Comparison of ENCODE assay signal across 8 cellular contexts in the genomic region with DNA sequence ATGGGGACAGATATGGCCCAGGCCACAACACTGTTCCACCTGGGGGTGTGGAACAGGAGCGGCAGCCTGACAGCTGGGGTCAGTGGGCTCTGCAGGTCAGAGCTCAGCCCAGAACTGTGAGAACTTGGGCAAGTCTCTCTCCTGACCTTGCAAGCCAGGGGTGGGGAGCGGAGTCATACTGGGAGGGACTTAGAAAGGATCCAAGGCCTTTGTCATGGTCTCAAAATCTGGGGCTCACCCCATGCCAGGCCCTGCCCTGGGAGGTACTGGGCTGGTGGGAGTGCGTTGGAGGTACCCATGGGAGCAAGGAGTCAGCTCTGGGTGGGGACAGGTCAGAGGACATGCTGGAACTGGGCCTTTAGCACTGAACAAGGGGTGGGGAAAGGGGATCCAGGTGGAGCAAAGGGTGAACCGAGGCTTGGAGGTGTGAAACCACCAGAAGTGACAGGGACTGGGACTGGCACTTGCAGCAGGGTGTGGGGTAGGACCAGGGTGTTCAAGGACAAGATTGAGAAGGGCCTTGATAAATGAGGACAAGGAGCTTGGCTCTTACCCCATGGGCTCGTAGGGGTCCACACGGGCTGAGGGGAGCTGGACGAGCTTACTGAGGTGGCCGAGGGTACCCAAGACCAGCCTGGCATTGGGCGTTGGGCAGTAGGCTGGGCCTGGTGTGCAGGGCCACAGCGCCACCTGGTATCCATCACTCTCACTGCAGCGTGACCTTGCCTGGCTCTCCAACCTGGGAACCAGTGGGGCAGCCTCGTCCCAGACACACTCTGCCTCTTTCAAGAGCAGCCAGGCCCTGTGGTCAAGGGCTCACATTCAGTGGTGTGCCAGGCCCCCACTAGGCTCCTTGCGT. TPM values are rescaled to one million over a fixed set of nuclear protein-coding genes. Genes with fewer than 3 reads are reported as not detected.
DNase-seq lines count a peak whose midpoint lies in the region; ATAC-seq and TF ChIP-seq lines count a peak whose summit lies in the region.

No MANE protein-coding gene starts in this region.

- no peaks in the 10 kb centered on the region for H3K27me3 Mint-ChIP-seq in activated T-cell treated with anti-CD3 and anti-CD28 coated beads, Interleukin-2, amount 50 U/mL, for 24 hours

- H3K9me3 ChIP-seq in neuronal stem cell (replicated peaks in 1 of 2; ENCODE audit: control insufficient read depth in 2 of 2, insufficient read depth in 1 of 2, low read depth in 1 of 2, low read length in 2 of 2) = peaks cover 0 to 3% of the 10 kb centered on the region in 2 donors

- H3K27me3 ChIP-seq in neuronal stem cell (ENCODE audit: control insufficient read depth in 3 of 3, insufficient read depth in 3 of 3, low read depth in 1 of 3, low read length in 3 of 3) = no peaks in the 10 kb centered on the region

- DNase-seq in EL (peak; percentile 54), NCI-H2171 treated with DMSO at 0.1 percent for 48 hours (lab: John Stamatoyannopoulos, UW) (peak; percentile 19), fibroblast of villous mesenchyme (ENCODE audit: low read depth) (peak; percentile 62), neuronal stem cell (ENCODE audit: low spot score) (peak; percentile 29)
- DNase-seq in activated T-cell treated with anti-CD3 and anti-CD28 coated beads, Interleukin-2, amount 50 U/mL, for 24 hours = peak; percentile 56

- H4K91ac ChIP-seq in neuronal stem cell (ENCODE audit: low read depth, low read length, poor library complexity) = peak overlapping the region; percentile 56

- no CpG with 5 or more reads among the region's 13 CpGs for WGBS in neuronal stem cell (ENCODE audit: extremely low coverage in 2 of 2, insufficient read length in 2 of 2, insufficient replicate concordance in 1 of 2), 2 donors

- H3K9ac ChIP-seq in neuronal stem cell (ENCODE audit: low read depth, low read length, poor library complexity) = no peak overlapping the region

- peak overlapping the region; percentile 40 for H3K27ac ChIP-seq in 22Rv1
- H3K27ac ChIP-seq in neuronal stem cell (replicated peaks; ENCODE audit: low read length) = no peak overlapping the region

- peak overlapping the region; percentile 4 for H3K23ac ChIP-seq in neuronal stem cell (ENCODE audit: low read depth, low read length, poor library complexity)

- no peak for ATAC-seq in HG02763 (IDR thresholded peaks at IDR 0.05; ENCODE audit: unreplicated experiment)
- ATAC-seq in HG02840 (IDR thresholded peaks at IDR 0.05; ENCODE audit: low FRiP score, unreplicated experiment) = no peak

- H3K27ac Mint-ChIP-seq in activated T-cell treated with anti-CD3 and anti-CD28 coated beads, Interleukin-2, amount 50 U/mL, for 24 hours = no peak overlapping the region

- H2BK120ac ChIP-seq in neuronal stem cell (ENCODE audit: low read depth, low read length) = no peak overlapping the region

- no peaks in the 10 kb centered on the region for H3K4me1 Mint-ChIP-seq in activated T-cell treated with anti-CD3 and anti-CD28 coated beads, Interleukin-2, amount 50 U/mL, for 24 hours (ENCODE audit: low read depth)

- no peaks in the 10 kb centered on the region for H3K79me1 ChIP-seq in neuronal stem cell (ENCODE audit: low read depth, low read length)

- H3K4me2 ChIP-seq in neuronal stem cell (ENCODE audit: insufficient read depth, low read length, poor library complexity, severe bottlenecking) = no peak overlapping the region

- H3K4me1 ChIP-seq in neuronal stem cell (ENCODE audit: control insufficient read depth in 2 of 2, insufficient read depth in 1 of 2, low read depth in 1 of 2, low read length in 2 of 2) = peaks cover 0 to 7% of the 10 kb centered on the region in 2 donors

- H2BK12ac ChIP-seq in neuronal stem cell (ENCODE audit: low read length) = no peak overlapping the region

- peaks cover 54% of the 10 kb centered on the region for H3K36me3 Mint-ChIP-seq in activated T-cell treated with anti-CD3 and anti-CD28 coated beads, Interleukin-2, amount 50 U/mL, for 24 hours (ENCODE audit: low read depth)

- no peak overlapping the region for H3K4me3 Mint-ChIP-seq in activated T-cell treated with anti-CD3 and anti-CD28 coated beads, Interleukin-2, amount 50 U/mL, for 24 hours

- no peaks in the 10 kb centered on the region for H3K9me3 Mint-ChIP-seq in activated T-cell treated with anti-CD3 and anti-CD28 coated beads, Interleukin-2, amount 50 U/mL, for 24 hours

- no peak overlapping the region for H2BK5ac ChIP-seq in neuronal stem cell (ENCODE audit: low read length)

- H3K18ac ChIP-seq in neuronal stem cell (ENCODE audit: low read length) = no peak overlapping the region

- no peak overlapping the region for H2BK15ac ChIP-seq in neuronal stem cell (ENCODE audit: low read length)

- no peak overlapping the region for H4K8ac ChIP-seq in neuronal stem cell (ENCODE audit: low read depth, low read length)

- H2AK5ac ChIP-seq in neuronal stem cell (ENCODE audit: low read depth, low read length) = peak overlapping the region; percentile 24

- H3K4ac ChIP-seq in neuronal stem cell (ENCODE audit: low read length) = no peak overlapping the region

- peaks cover 7 to 20% of the 10 kb centered on the region in 2 donors for H3K36me3 ChIP-seq in neuronal stem cell (replicated peaks in 1 of 2; ENCODE audit: control insufficient read depth in 2 of 2, insufficient read depth in 2 of 2, low read length in 2 of 2)

- no peak overlapping the region for H3K14ac ChIP-seq in neuronal stem cell (ENCODE audit: low read length)

- no peak overlapping the region for H3K4me3 ChIP-seq in fibroblast of villous mesenchyme (ENCODE audit: low read depth, low read length)
- H3K4me3 ChIP-seq in neuronal stem cell (ENCODE audit: low read length in 2 of 2) = peak overlapping the region in 1 of 2 donors; percentile 53

- TF ChIP-seq CTCF in 22Rv1 (IDR thresholded peaks at IDR 0.05) (peak; percentile 91), fibroblast of villous mesenchyme (IDR thresholded peaks at IDR 0.05; ENCODE audit: insufficient read depth, low read depth, low read length) (peak; percentile 82)

- H2AFZ ChIP-seq in neuronal stem cell (ENCODE audit: low read length) = no peak overlapping the region

RNA-seq across cellular contexts. Expression of gene PMM1, which starts 7.4 kb away (rescaled TPM):
- 13.8 and 21.6 TPM in 2 replicates for total RNA-seq in fibroblast of villous mesenchyme
- polyA plus RNA-seq in neuronal stem cell (2013, experiment 1 of 2) = 13.7 TPM
- polyA plus RNA-seq in neuronal stem cell (2013, experiment 2 of 2) = 12.6 TPM

RNA-seq across cellular contexts. Expression of gene DESI1, which starts 23.8 kb away (rescaled TPM):
- 23.5 and 27.6 TPM in 2 replicates for total RNA-seq in fibroblast of villous mesenchyme
- polyA plus RNA-seq in neuronal stem cell (2013, experiment 1 of 2) = 23.6 TPM
- 24.6 TPM for polyA plus RNA-seq in neuronal stem cell (2013, experiment 2 of 2)

RNA-seq across cellular contexts. Expression of gene XRCC6, which starts 24.1 kb away (rescaled TPM):
- total RNA-seq in fibroblast of villous mesenchyme = 302 and 350 TPM in 2 replicates
- 314 TPM for polyA plus RNA-seq in neuronal stem cell (2013, experiment 1 of 2)
- 306 TPM for polyA plus RNA-seq in neuronal stem cell (2013, experiment 2 of 2)

RNA-seq across cellular contexts. Expression of gene CSDC2, which starts 36.2 kb away (rescaled TPM):
- 1.9 and 2.2 TPM in 2 replicates for total RNA-seq in fibroblast of villous mesenchyme
- 1.4 TPM for polyA plus RNA-seq in neuronal stem cell (2013, experiment 1 of 2)
- polyA plus RNA-seq in neuronal stem cell (2013, experiment 2 of 2) = 1.4 TPM

RNA-seq across cellular contexts. Expression of gene POLR3H, which starts 52.7 kb away (rescaled TPM):
- total RNA-seq in fibroblast of villous mesenchyme = 24.8 and 28.1 TPM in 2 replicates
- polyA plus RNA-seq in neuronal stem cell (2013, experiment 1 of 2) = 16.8 TPM
- polyA plus RNA-seq in neuronal stem cell (2013, experiment 2 of 2) = 16.3 TPM
